Comparison of ENCODE assay signal across 7 cellular contexts in genomic region chr9:130701059-130702022, GRCh38. TPM values are rescaled to one million over a fixed set of nuclear protein-coding genes. Genes with fewer than 3 reads are reported as not detected.
A peak's percentile ranks its signal among the peaks of the same experiment; 100 is the strongest.
DNase-seq lines count a peak whose midpoint lies in the region; ATAC-seq and TF ChIP-seq lines count a peak whose summit lies in the region.

No MANE protein-coding gene starts in this region.

- DNase-seq in GM13976 (ENCODE audit: low spot score) (peak; percentile 55), NCI-H2107 (lab: John Stamatoyannopoulos, UW) (peak; percentile 27), cerebellar cortex (ENCODE audit: low spot score) (peak; percentile 73), left lobe of liver (ENCODE audit: low spot score) (no peak)
- peak; percentile 61 to 69 for DNase-seq in activated CD4-positive, alpha-beta T cell treated with anti-CD3 and anti-CD28 coated beads for 24 hours (ENCODE audit: low read depth in 2 of 2)
- DNase-seq in stimulated activated CD4-positive, alpha-beta T cell treated with anti-CD3 and anti-CD28 coated beads, Interleukin-4, amount 100 ng/mL, for 24 hours = peak; percentile 79

- in situ Hi-C loops in GM13976 (cut with MboI; ENCODE audit: low sequenced_read_pairs, unreplicated experiment) = loop anchor here (10.0 kb wide), 1 partner anchor 243 kb away; no protein-coding TSS in a partner anchor

- ATAC-seq in left lobe of liver (peak; percentile 67), HG03521 (IDR thresholded peaks at IDR 0.05; ENCODE audit: unreplicated experiment) (no peak)

- TF ChIP-seq CTCF in GM13976 (IDR thresholded peaks at IDR 0.05; ENCODE audit: borderline replicate concordance, control extremely low read depth, extremely low read depth, insufficient read depth, missing control alignments) = peak; percentile 80

RNA-seq across cellular contexts. Expression of gene EXOSC2, which starts 7.8 kb away (rescaled TPM):
- 12.9 TPM for total RNA-seq in left lobe of liver

RNA-seq across cellular contexts. Expression of gene PRDM12, which starts 36.9 kb away (rescaled TPM):
- 0.08 TPM for total RNA-seq in left lobe of liver
